Comparison of ENCODE assay signal across 21 cellular contexts in genomic region chr14:72315720-72316119, GRCh38.
"Had no signal": no experiment of that assay in that cellular context is flagged by ENCODE, and none has a peak within 500 bp of the region (broad histone marks: within the 10 kb centered on the region; RNA-seq: fewer than 3 reads in every experiment).

No MANE protein-coding gene starts in this region.

- DNase-seq: activated CD4-positive, alpha-beta T cell treated with anti-CD3 and anti-CD28 coated beads, Interleukin-2, amount 50 U/mL, for 48 hours; activated naive CD4-positive, alpha-beta T cell treated with Interleukin-2 at 50 U/mL for 16 hours; activated naive CD8-positive, alpha-beta T cell treated with anti-CD3 and anti-CD28 coated beads for 36 hours; activated T-cell treated with anti-CD3 and anti-CD28 coated beads, Interleukin-2, amount 50 U/mL, for 48 hours; colonic mucosa; dorsolateral prefrontal cortex; heart left ventricle; nephron progenitor cell; nucleus accumbens; right lobe of liver; small intestine; stimulated activated CD4-positive, alpha-beta T cell treated with anti-CD3 and anti-CD28 coated beads, Interleukin-15, amount 100 ng/mL, for 24 hours; stimulated activated naive CD4-positive, alpha-beta T cell; T1000; testis; trophoblast cell had no signal

- ATAC-seq: heart left ventricle, right lobe of liver, WTC11 had no signal

- H3K36me3 Mint-ChIP-seq: activated naive CD8-positive, alpha-beta T cell treated with anti-CD3 and anti-CD28 coated beads for 36 hours; memory B cell; WTC11 had no signal

- H3K9me3 Mint-ChIP-seq: activated naive CD8-positive, alpha-beta T cell treated with anti-CD3 and anti-CD28 coated beads for 36 hours had no signal

- H3K4me3 ChIP-seq: colonic mucosa, dorsolateral prefrontal cortex, heart left ventricle, right lobe of liver, testis, vagina had no signal

- H3K4me1 Mint-ChIP-seq: memory B cell had no signal

- H3K27ac Mint-ChIP-seq: activated naive CD8-positive, alpha-beta T cell treated with anti-CD3 and anti-CD28 coated beads for 36 hours; memory B cell; nephron progenitor cell; WTC11 had no signal

- FAIRE-seq: bronchial epithelial cell, islet of Langerhans, small intestine had no signal

- H3K4me3 Mint-ChIP-seq: activated naive CD8-positive, alpha-beta T cell treated with anti-CD3 and anti-CD28 coated beads for 36 hours; memory B cell; nephron progenitor cell; WTC11 had no signal
